Comparison of ENCODE assay signal across 9 cellular contexts in the genomic region with DNA sequence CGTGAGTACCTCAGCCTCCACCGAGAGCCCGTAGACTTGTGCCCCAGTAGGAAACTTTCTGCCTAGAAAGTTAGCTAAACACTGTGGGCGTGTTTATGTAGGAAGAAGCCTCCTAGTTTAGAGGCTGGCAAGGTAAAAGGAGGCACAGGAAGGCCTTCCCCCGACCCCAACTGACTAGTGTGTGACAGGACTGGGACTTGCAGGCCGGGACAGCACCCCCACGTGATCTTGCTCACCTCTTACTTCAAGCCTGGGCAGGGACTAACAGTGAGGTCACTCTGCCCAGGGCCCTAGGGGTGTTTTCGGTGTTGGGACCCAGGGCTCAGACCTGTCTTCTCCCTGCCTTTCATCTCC. TPM values are rescaled to one million over a fixed set of nuclear protein-coding genes. Genes with fewer than 3 reads are reported as not detected.
DNase-seq lines count a peak whose midpoint lies in the region; ATAC-seq and TF ChIP-seq lines count a peak whose summit lies in the region.
"Had no signal": no experiment of that assay in that cellular context is flagged by ENCODE, and none has a peak within 500 bp of the region (broad histone marks: within the 10 kb centered on the region; RNA-seq: fewer than 3 reads in every experiment).

No MANE protein-coding gene starts in this region.

- peaks cover 44% of the 10 kb centered on the region for H3K4me1 Mint-ChIP-seq in activated naive CD8-positive, alpha-beta T cell treated with anti-CD3 and anti-CD28 coated beads, Interleukin-2, amount 50 U/mL, for 24 hours

- peak overlapping the region; percentile 94 to 97 for H3K27ac ChIP-seq in tibial artery

- H3K4me3 ChIP-seq in tibial artery, result peak overlapping the region; percentile 86 to 99

- peaks cover 27% of the 10 kb centered on the region for H3K36me3 Mint-ChIP-seq in activated naive CD8-positive, alpha-beta T cell treated with anti-CD3 and anti-CD28 coated beads, Interleukin-2, amount 50 U/mL, for 24 hours (ENCODE audit: low read depth)

- H3K27ac Mint-ChIP-seq in activated naive CD8-positive, alpha-beta T cell treated with anti-CD3 and anti-CD28 coated beads, Interleukin-2, amount 50 U/mL, for 24 hours, result peak overlapping the region; percentile 99

- peak; percentile 35 to 44 for DNase-seq in stimulated activated CD4-positive, alpha-beta T cell treated with anti-CD3 and anti-CD28 coated beads, Interleukin-15, amount 100 ng/mL, for 48 hours (ENCODE audit: low read depth in 2 of 2)
- no peak for DNase-seq in stimulated activated CD4-positive, alpha-beta T cell treated with anti-CD3 and anti-CD28 coated beads, Interleukin-12 subunit alpha, Interleukin-12 subunit beta, amount 100 ng/mL, for 4 hours
- peak; percentile 54 for DNase-seq in activated naive CD8-positive, alpha-beta T cell treated with anti-CD3 and anti-CD28 coated beads, Interleukin-2, amount 50 U/mL, for 24 hours
- DNase-seq in kidney tubule cell (ENCODE audit: low spot score), result peak; percentile 79
- peak in 1 of 2 donors; percentile 43 for DNase-seq in tibial artery
- no peak for DNase-seq in omental fat pad (ENCODE audit: low spot score)
- no peak for DNase-seq in NCI-H2081 (lab: John Stamatoyannopoulos, UW)

- peaks cover 0 to 42% (median 31%) of the 10 kb centered on the region in 4 donors for H3K4me1 ChIP-seq in tibial artery

- H3K9me3 Mint-ChIP-seq in activated naive CD8-positive, alpha-beta T cell treated with anti-CD3 and anti-CD28 coated beads, Interleukin-2, amount 50 U/mL, for 24 hours, result no peaks in the 10 kb centered on the region

- intact Hi-C loops in tibial artery (cut with DNase I; ENCODE audit: low total_unique reads), result loop anchor here (10.0 kb wide), 1 partner anchor 71 kb away; no protein-coding TSS in a partner anchor

- peak; percentile 1 for ATAC-seq in HG03432 (IDR thresholded peaks at IDR 0.05; ENCODE audit: unreplicated experiment)
- peak; percentile 7 for ATAC-seq in activated naive CD8-positive, alpha-beta T cell treated with anti-CD3 and anti-CD28 coated beads, Interleukin-2, amount 50 U/mL, for 24 hours
- no peak for ATAC-seq in omental fat pad (ENCODE audit: low FRiP score)

- H3K27me3 Mint-ChIP-seq in activated naive CD8-positive, alpha-beta T cell treated with anti-CD3 and anti-CD28 coated beads, Interleukin-2, amount 50 U/mL, for 24 hours, result peaks cover 2% of the 10 kb centered on the region

- no peaks in the 10 kb centered on the region for H3K9me3 ChIP-seq in tibial artery

- TF ChIP-seq CTCF in tibial artery (IDR thresholded peaks at IDR 0.05), result no peak
- TF ChIP-seq CTCF in omental fat pad (IDR thresholded peaks at IDR 0.05), result no peak

- H3K4me3 Mint-ChIP-seq in activated naive CD8-positive, alpha-beta T cell treated with anti-CD3 and anti-CD28 coated beads, Interleukin-2, amount 50 U/mL, for 24 hours, result peak overlapping the region; percentile 98

- H3K27me3 ChIP-seq in tibial artery, result no peaks in the 10 kb centered on the region

- H3K36me3 ChIP-seq in tibial artery, result peaks cover 0 to 1% (median 1%) of the 10 kb centered on the region in 3 donors

RNA-seq across cellular contexts. Expression of a gene that starts 0.4 kb away (rescaled TPM):
- 100 to 1,000 TPM; 242 to 569 (median 258) TPM for total RNA-seq in omental fat pad

RNA-seq across cellular contexts. Expression of a gene that starts 19.7 kb away (rescaled TPM):
- total RNA-seq in omental fat pad, result 10 to 100 TPM in 1 of 4 donors, 1 to 10 TPM in 2, not detected in 1; 4.3 to 11.0 (median 9.4) TPM
- total RNA-seq: pulmonary artery endothelial cell had no signal

RNA-seq across cellular contexts. Expression of a gene that starts 25.7 kb away (rescaled TPM):
- 1 to 10 TPM in 1 of 4 donors, under 1 TPM in 2, not detected in 1; 0.84 to 5.3 (median 0.95) TPM for total RNA-seq in omental fat pad

RNA-seq across cellular contexts. Expression of a gene that starts 28.3 kb away (rescaled TPM):
- 1 to 10 TPM in 2 of 4 donors, under 1 TPM in 1, not detected in 1; 0.56 to 7.2 (median 1.0) TPM for total RNA-seq in omental fat pad
- total RNA-seq: pulmonary artery endothelial cell had no signal

Comparison
In these comparisons a context has a peak if more than half of its experiments do, and no peak if none do; other contexts are left out.
1. DNase-seq: peak in stimulated activated CD4-positive, alpha-beta T cell treated with anti-CD3 and anti-CD28 coated beads, Interleukin-15, amount 100 ng/mL, for 48 hours (2 of 2), activated naive CD8-positive, alpha-beta T cell treated with anti-CD3 and anti-CD28 coated beads, Interleukin-2, amount 50 U/mL, for 24 hours (single experiment) and kidney tubule cell (single experiment); none in stimulated activated CD4-positive, alpha-beta T cell treated with anti-CD3 and anti-CD28 coated beads, Interleukin-12 subunit alpha, Interleukin-12 subunit beta, amount 100 ng/mL, for 4 hours (single experiment), omental fat pad (single experiment) and NCI-H2081 (0 of 2).